In genomic region chr11:83151274-83151977, GRCh38 we compare ENCODE assay signal across 1 cellular context.
TF ChIP-seq lines count a peak whose summit lies in the region.

No MANE protein-coding gene starts in this region.

TF ChIP-seq in K562, 482 proteins besides CTCF, POLR2A, EP300 and RAD21 (continued from another document):
- TF ChIP-seq, protein P1, sequence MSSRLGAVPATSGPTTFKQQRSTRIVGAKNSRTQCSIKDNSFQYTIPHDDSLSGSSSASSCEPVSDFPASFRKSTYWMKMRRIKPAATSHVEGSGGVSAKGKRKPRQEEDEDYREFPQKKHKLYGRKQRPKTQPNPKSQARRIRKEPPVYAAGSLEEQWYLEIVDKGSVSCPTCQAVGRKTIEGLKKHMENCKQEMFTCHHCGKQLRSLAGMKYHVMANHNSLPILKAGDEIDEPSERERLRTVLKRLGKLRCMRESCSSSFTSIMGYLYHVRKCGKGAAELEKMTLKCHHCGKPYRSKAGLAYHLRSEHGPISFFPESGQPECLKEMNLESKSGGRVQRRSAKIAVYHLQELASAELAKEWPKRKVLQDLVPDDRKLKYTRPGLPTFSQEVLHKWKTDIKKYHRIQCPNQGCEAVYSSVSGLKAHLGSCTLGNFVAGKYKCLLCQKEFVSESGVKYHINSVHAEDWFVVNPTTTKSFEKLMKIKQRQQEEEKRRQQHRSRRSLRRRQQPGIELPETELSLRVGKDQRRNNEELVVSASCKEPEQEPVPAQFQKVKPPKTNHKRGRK (tag; IDR thresholded peaks at IDR 0.05) = no peak
- TF ChIP-seq RREB1 (CRISPR knock-in tag; IDR thresholded peaks at IDR 0.05) = no peak
- 0 out of 2 replicates have a peak, but pooled peaks have one; percentile 30 for TF ChIP-seq SMAD4 (CRISPR knock-in tag; conservative IDR thresholded peaks at IDR 0.05)
- TF ChIP-seq SRSF7 (optimal IDR thresholded peaks at IDR 0.05; ENCODE audit: low read depth, low read length) = no peak
- TF ChIP-seq, protein P2, sequence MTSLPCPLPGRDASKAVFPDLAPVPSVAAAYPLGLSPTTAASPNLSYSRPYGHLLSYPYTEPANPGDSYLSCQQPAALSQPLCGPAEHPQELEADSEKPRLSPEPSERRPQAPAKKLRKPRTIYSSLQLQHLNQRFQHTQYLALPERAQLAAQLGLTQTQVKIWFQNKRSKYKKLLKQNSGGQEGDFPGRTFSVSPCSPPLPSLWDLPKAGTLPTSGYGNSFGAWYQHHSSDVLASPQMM (CRISPR knock-in tag; IDR thresholded peaks at IDR 0.05) = no peak
- TF ChIP-seq RHOXF2B (CRISPR knock-in tag; conservative IDR thresholded peaks at IDR 0.05) = no peak
- TF ChIP-seq RBM25 (IDR thresholded peaks at IDR 0.05; ENCODE audit: low read depth, low read length, severe bottlenecking) = no peak
- no peak for TF ChIP-seq SREBF1 (IDR thresholded peaks at IDR 0.05; ENCODE audit: borderline replicate concordance, low read depth, low read length)
